ENCODE assay signal across 2 cellular contexts in genomic region chr9:87973791-87974292, GRCh38.
TF ChIP-seq lines count a peak whose summit lies in the region.

No MANE protein-coding gene starts in this region.

TF ChIP-seq in liver, 16 proteins besides CTCF, POLR2A, EP300 and RAD21:
- TF ChIP-seq TAF1 (conservative IDR thresholded peaks at IDR 0.05) (no peak), ZBTB33 (IDR thresholded peaks at IDR 0.05) (no peak), REST (IDR thresholded peaks at IDR 0.05) (no peak), EGR1 (IDR thresholded peaks at IDR 0.05; ENCODE audit: low read depth in 2 of 2) (no peak), FOXA1 (IDR thresholded peaks at IDR 0.05) (no peak), ATF3 (IDR thresholded peaks at IDR 0.05) (no peak), FOXA2 (IDR thresholded peaks at IDR 0.05) (no peak), NR2F2 (IDR thresholded peaks at IDR 0.05) (no peak)

TF ChIP-seq in HepG2, 621 proteins besides CTCF, POLR2A, EP300 and RAD21:
- TF ChIP-seq IRX3 (CRISPR knock-in tag; IDR thresholded peaks at IDR 0.05; ENCODE audit: borderline replicate concordance, low read depth) (no peak), AGO2 (optimal IDR thresholded peaks at IDR 0.05; ENCODE audit: low read depth, low read length) (no peak), KMT2B (CRISPR knock-in tag; IDR thresholded peaks at IDR 0.05) (no peak), POGZ (CRISPR knock-in tag; IDR thresholded peaks at IDR 0.05) (no peak), ZNF383 (CRISPR knock-in tag; IDR thresholded peaks at IDR 0.05; ENCODE audit: borderline replicate concordance) (no peak), NR1H2 (CRISPR knock-in tag; IDR thresholded peaks at IDR 0.05; ENCODE audit: borderline replicate concordance, low read depth) (no peak), PHB2 (IDR thresholded peaks at IDR 0.05; ENCODE audit: partially characterized antibody) (no peak), TGIF2 (CRISPR knock-in tag; IDR thresholded peaks at IDR 0.05) (no peak)
- TF ChIP-seq, protein P1, sequence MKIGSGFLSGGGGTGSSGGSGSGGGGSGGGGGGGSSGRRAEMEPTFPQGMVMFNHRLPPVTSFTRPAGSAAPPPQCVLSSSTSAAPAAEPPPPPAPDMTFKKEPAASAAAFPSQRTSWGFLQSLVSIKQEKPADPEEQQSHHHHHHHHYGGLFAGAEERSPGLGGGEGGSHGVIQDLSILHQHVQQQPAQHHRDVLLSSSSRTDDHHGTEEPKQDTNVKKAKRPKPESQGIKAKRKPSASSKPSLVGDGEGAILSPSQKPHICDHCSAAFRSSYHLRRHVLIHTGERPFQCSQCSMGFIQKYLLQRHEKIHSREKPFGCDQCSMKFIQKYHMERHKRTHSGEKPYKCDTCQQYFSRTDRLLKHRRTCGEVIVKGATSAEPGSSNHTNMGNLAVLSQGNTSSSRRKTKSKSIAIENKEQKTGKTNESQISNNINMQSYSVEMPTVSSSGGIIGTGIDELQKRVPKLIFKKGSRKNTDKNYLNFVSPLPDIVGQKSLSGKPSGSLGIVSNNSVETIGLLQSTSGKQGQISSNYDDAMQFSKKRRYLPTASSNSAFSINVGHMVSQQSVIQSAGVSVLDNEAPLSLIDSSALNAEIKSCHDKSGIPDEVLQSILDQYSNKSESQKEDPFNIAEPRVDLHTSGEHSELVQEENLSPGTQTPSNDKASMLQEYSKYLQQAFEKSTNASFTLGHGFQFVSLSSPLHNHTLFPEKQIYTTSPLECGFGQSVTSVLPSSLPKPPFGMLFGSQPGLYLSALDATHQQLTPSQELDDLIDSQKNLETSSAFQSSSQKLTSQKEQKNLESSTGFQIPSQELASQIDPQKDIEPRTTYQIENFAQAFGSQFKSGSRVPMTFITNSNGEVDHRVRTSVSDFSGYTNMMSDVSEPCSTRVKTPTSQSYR (CRISPR knock-in tag; IDR thresholded peaks at IDR 0.05; ENCODE audit: borderline replicate concordance), result no peak
